Comparison of ENCODE assay signal across 8 cellular contexts in the genomic region with DNA sequence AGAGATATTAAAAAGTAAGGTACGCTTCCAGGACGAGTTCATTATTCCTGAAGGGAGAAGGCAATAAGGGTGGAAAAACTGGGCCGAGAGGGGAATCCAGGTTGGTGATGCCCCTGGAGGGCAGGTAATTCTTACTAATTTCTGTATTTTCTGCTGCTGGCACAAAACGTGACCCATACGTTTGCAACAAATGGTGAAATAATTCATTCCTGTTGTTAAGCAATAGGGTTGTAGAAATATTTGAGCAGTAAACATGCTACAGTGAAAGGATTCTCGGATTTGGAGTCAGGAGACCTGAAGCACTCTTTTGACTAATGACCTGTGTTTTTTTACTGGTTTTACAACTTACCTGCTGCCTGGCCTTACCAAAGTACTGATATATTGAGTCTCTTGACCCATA. TPM values are rescaled to one million over a fixed set of nuclear protein-coding genes. Genes with fewer than 3 reads are reported as not detected.
DNase-seq lines count a peak whose midpoint lies in the region; ATAC-seq and TF ChIP-seq lines count a peak whose summit lies in the region.

No MANE protein-coding gene starts in this region.

- no peak for DNase-seq in activated naive CD4-positive, alpha-beta T cell treated with anti-CD3 and anti-CD28 coated beads, Interleukin-2, amount 10 ng/mL, durations not matched to agents 7 days and 5 days
- no peak for DNase-seq in activated naive CD4-positive, alpha-beta T cell (lab: John Stamatoyannopoulos, UW)
- DNase-seq in brain microvascular endothelial cell (no peak), memory B cell (ENCODE audit: low spot score in 2 of 2) (no peak), upper lobe of right lung (no peak), NCI-H526 treated with DMSO at 0.1 percent for 48 hours (lab: John Stamatoyannopoulos, UW) (no peak)

- peaks cover 15% of the 10 kb centered on the region for H3K36me3 Mint-ChIP-seq in activated naive CD4-positive, alpha-beta T cell treated with anti-CD3 and anti-CD28 coated beads, Interleukin-2, amount 10 ng/mL, durations not matched to agents 7 days and 5 days
- H3K36me3 Mint-ChIP-seq in memory B cell = peaks cover 4% of the 10 kb centered on the region

- CTCF ChIA-PET in activated naive CD4-positive, alpha-beta T cell treated with anti-CD3 and anti-CD28 coated beads, Interleukin-2, amount 10 ng/mL, durations not matched to agents 7 days and 5 days (lab: Charles Lee) = no interaction called here

- intact Hi-C loops in upper lobe of right lung (cut with DNase I) = no loop called here

- H3K27ac Mint-ChIP-seq in activated naive CD4-positive, alpha-beta T cell treated with anti-CD3 and anti-CD28 coated beads, Interleukin-2, amount 10 ng/mL, durations not matched to agents 7 days and 5 days = peak overlapping the region; percentile 92
- peak overlapping the region; percentile 97 for H3K27ac Mint-ChIP-seq in memory B cell

- H3K4me1 ChIP-seq in upper lobe of right lung = peaks cover 28% of the 10 kb centered on the region

- H3K27ac ChIP-seq in brain microvascular endothelial cell (peak overlapping the region; percentile 79), upper lobe of right lung (peak overlapping the region; percentile 96)

- no peaks in the 10 kb centered on the region for H3K27me3 Mint-ChIP-seq in activated naive CD4-positive, alpha-beta T cell treated with anti-CD3 and anti-CD28 coated beads, Interleukin-2, amount 10 ng/mL, durations not matched to agents 7 days and 5 days
- H3K27me3 Mint-ChIP-seq in memory B cell = no peaks in the 10 kb centered on the region

- H3K27me3 ChIP-seq in brain microvascular endothelial cell (replicated peaks) (no peaks in the 10 kb centered on the region), upper lobe of right lung (no peaks in the 10 kb centered on the region)

- in situ Hi-C loops in brain microvascular endothelial cell (cut with HindIII; ENCODE audit: low pct_ligation_motif_present, low sequenced_read_pairs) = no loop called here

- H3K4me3 ChIP-seq in brain microvascular endothelial cell (ENCODE audit: low read depth, low read length) (peak overlapping the region; percentile 85), upper lobe of right lung (peak overlapping the region; percentile 84)

- no peaks in the 10 kb centered on the region for H3K9me3 ChIP-seq in upper lobe of right lung

- no peak for ATAC-seq in memory B cell (ENCODE audit: low read depth)
- ATAC-seq in upper lobe of right lung = no peak
- ATAC-seq in HG03521 (IDR thresholded peaks at IDR 0.05; ENCODE audit: unreplicated experiment) = no peak
- ATAC-seq in HG03159 (IDR thresholded peaks at IDR 0.05; ENCODE audit: unreplicated experiment) = no peak

- TF ChIP-seq CTCF in brain microvascular endothelial cell (IDR thresholded peaks at IDR 0.05; ENCODE audit: low read depth, low read length, missing control alignments) (no peak), upper lobe of right lung (IDR thresholded peaks at IDR 0.05) (no peak)

- no peaks in the 10 kb centered on the region for H3K9me3 Mint-ChIP-seq in activated naive CD4-positive, alpha-beta T cell treated with anti-CD3 and anti-CD28 coated beads, Interleukin-2, amount 10 ng/mL, durations not matched to agents 7 days and 5 days
- H3K9me3 Mint-ChIP-seq in memory B cell = no peaks in the 10 kb centered on the region

- peaks cover 22% of the 10 kb centered on the region for H3K36me3 ChIP-seq in brain microvascular endothelial cell (replicated peaks)
- H3K36me3 ChIP-seq in upper lobe of right lung = peaks cover 41% of the 10 kb centered on the region

- H3K4me1 Mint-ChIP-seq in activated naive CD4-positive, alpha-beta T cell treated with anti-CD3 and anti-CD28 coated beads, Interleukin-2, amount 10 ng/mL, durations not matched to agents 7 days and 5 days = peaks cover 42% of the 10 kb centered on the region
- peaks cover 31% of the 10 kb centered on the region for H3K4me1 Mint-ChIP-seq in memory B cell

- H3K4me3 Mint-ChIP-seq in activated naive CD4-positive, alpha-beta T cell treated with anti-CD3 and anti-CD28 coated beads, Interleukin-2, amount 10 ng/mL, durations not matched to agents 7 days and 5 days = peak overlapping the region; percentile 89
- peak overlapping the region; percentile 97 for H3K4me3 Mint-ChIP-seq in memory B cell

RNA-seq across cellular contexts. Expression of a gene that starts 0.7 kb away (rescaled TPM):
- 13.0 TPM for total RNA-seq in upper lobe of right lung

RNA-seq across cellular contexts. Expression of a gene that starts 35.9 kb away (rescaled TPM):
- total RNA-seq in upper lobe of right lung = 54.5 TPM
